In genomic region chr20:35735828-35736470, GRCh38 we compare ENCODE assay signal across 1 cellular context.
TF ChIP-seq lines count a peak whose summit lies in the region.

No MANE protein-coding gene starts in this region.

TF ChIP-seq in IMR-90, 13 proteins besides CTCF, POLR2A, EP300 and RAD21:
- TF ChIP-seq USF2 (IDR thresholded peaks at IDR 0.05; ENCODE audit: low read depth, low read length) (no peak), CEBPB (IDR thresholded peaks at IDR 0.05; ENCODE audit: low read depth, low read length) (peak; percentile 33; the same call in 1 of the 2 replicates), FOS (IDR thresholded peaks at IDR 0.05; ENCODE audit: low read depth, low read length) (no peak), CHD1 (IDR thresholded peaks at IDR 0.05; ENCODE audit: low read depth, low read length) (no peak), ELK1 (IDR thresholded peaks at IDR 0.05; ENCODE audit: borderline replicate concordance, low read depth, low read length) (no peak)
TF ChIP-seq in IMR-90: peak in this region for 1.
